Comparison of ENCODE assay signal across 14 cellular contexts in genomic region chrX:104318330-104319009, GRCh38.
DNase-seq lines count a peak whose midpoint lies in the region; ATAC-seq and TF ChIP-seq lines count a peak whose summit lies in the region.
"Had no signal": no experiment of that assay in that cellular context is flagged by ENCODE, and none has a peak within 500 bp of the region (broad histone marks: within the 10 kb centered on the region; RNA-seq: fewer than 3 reads in every experiment).

No MANE protein-coding gene starts in this region.

- peak; percentile 83 for DNase-seq in ELR (ENCODE audit: low read depth)
- peak; percentile 28 for DNase-seq in NT2/D1 (ENCODE audit: low read depth, low spot score)
- DNase-seq in CD14-positive monocyte (ENCODE audit: low spot score), result no peak
- DNase-seq in DMS 273 treated with DMSO at 0.1 percent for 48 hours (lab: John Stamatoyannopoulos, UW), result no peak
- no peak for DNase-seq in A673 (ENCODE audit: low spot score)
- DNase-seq: activated CD4-positive, alpha-beta T cell treated with anti-CD3 and anti-CD28 coated beads, Interleukin-2, amount 10 ng/mL, durations not matched to agents 7 days and 5 days; activated naive CD4-positive, alpha-beta T cell treated with anti-CD3 and anti-CD28 coated beads, Interleukin-2, amount 50 U/mL, for 16 hours; CD8-positive, alpha-beta T cell; uterus had no signal

- H3K9ac ChIP-seq in NT2/D1 (ENCODE audit: insufficient read length, low read depth) (no peak overlapping the region), neural cell (ENCODE audit: low read length) (no peak overlapping the region)

- H3K9me2 ChIP-seq in neural cell (ENCODE audit: insufficient read depth, low read length), result no peaks in the 10 kb centered on the region

- intact Hi-C loops in CD14-positive monocyte (cut with micrococcal nuclease), result no loop called here
- intact Hi-C loops in A673 (cut with micrococcal nuclease; ENCODE audit: unreplicated experiment), result no loop called here

- H3K27ac Mint-ChIP-seq in CD14-positive monocyte, result no peak overlapping the region
- H3K27ac Mint-ChIP-seq: activated CD4-positive, alpha-beta T cell treated with anti-CD3 and anti-CD28 coated beads, Interleukin-2, amount 10 ng/mL, durations not matched to agents 7 days and 5 days; CD8-positive, alpha-beta T cell had no signal

- H3K27me3 ChIP-seq in NT2/D1 (ENCODE audit: insufficient read depth, insufficient read length) (no peaks in the 10 kb centered on the region), neural cell (ENCODE audit: insufficient read depth, low read depth, low read length) (no peaks in the 10 kb centered on the region), A673 (replicated peaks; ENCODE audit: insufficient read depth, low read depth, low read length, poor library complexity) (no peaks in the 10 kb centered on the region)
- H3K27me3 ChIP-seq: uterus had no signal

- H4K20me1 ChIP-seq in neural cell (ENCODE audit: insufficient read depth), result no peaks in the 10 kb centered on the region

- H3K4me1 ChIP-seq in NT2/D1 (ENCODE audit: insufficient read depth, insufficient read length) (no peaks in the 10 kb centered on the region), A673 (ENCODE audit: insufficient read depth, low read length, poor library complexity, severe bottlenecking) (no peaks in the 10 kb centered on the region)
- H3K4me1 ChIP-seq: uterus had no signal

- no peaks in the 10 kb centered on the region for H3K36me3 ChIP-seq in NT2/D1 (ENCODE audit: insufficient read depth, insufficient read length, low read length)
- no peaks in the 10 kb centered on the region for H3K36me3 ChIP-seq in neural cell (ENCODE audit: insufficient read depth, low read length)
- H3K36me3 ChIP-seq in A673 (ENCODE audit: insufficient read depth, low read length, poor library complexity, severe bottlenecking), result no peaks in the 10 kb centered on the region
- H3K36me3 ChIP-seq: uterus had no signal

- H3K27me3 Mint-ChIP-seq in CD14-positive monocyte (ENCODE audit: low read depth in 3 of 3), result peaks cover 0 to 5% (median 2%) of the 10 kb centered on the region in 3 donors
- H3K27me3 Mint-ChIP-seq: activated CD4-positive, alpha-beta T cell treated with anti-CD3 and anti-CD28 coated beads, Interleukin-2, amount 10 ng/mL, durations not matched to agents 7 days and 5 days had no signal

- H3K9me3 ChIP-seq in NT2/D1 (ENCODE audit: insufficient read depth, low read length) (no peaks in the 10 kb centered on the region), neural cell (ENCODE audit: low read length) (no peaks in the 10 kb centered on the region), A673 (ENCODE audit: low read depth, low read length, poor library complexity, severe bottlenecking) (no peaks in the 10 kb centered on the region)
- H3K9me3 ChIP-seq: uterus had no signal

- H3K36me3 Mint-ChIP-seq in CD14-positive monocyte, result no peaks in the 10 kb centered on the region
- H3K36me3 Mint-ChIP-seq: CD8-positive, alpha-beta T cell had no signal

- H3K79me2 ChIP-seq in neural cell (replicated peaks; ENCODE audit: insufficient read depth, low read length), result no peaks in the 10 kb centered on the region

- BruUV-seq in A673 (replicated peaks; lab: Mats Ljungman, UMichigan), result no TSS peak

- TF ChIP-seq EP300 in neural cell (conservative IDR thresholded peaks at IDR 0.05; ENCODE audit: poor library complexity, severe bottlenecking), result no peak

- CTCF ChIA-PET in A673 (lab: Charles Lee), result no interaction called here

- H2AFZ ChIP-seq in neural cell (ENCODE audit: low read depth, low read length), result peak overlapping the region; percentile 33

- H3K4me3 Mint-ChIP-seq in CD14-positive monocyte, result no peak overlapping the region
- H3K4me3 Mint-ChIP-seq: activated CD4-positive, alpha-beta T cell treated with anti-CD3 and anti-CD28 coated beads, Interleukin-2, amount 10 ng/mL, durations not matched to agents 7 days and 5 days; CD8-positive, alpha-beta T cell had no signal

- no peaks in the 10 kb centered on the region for H3F3A ChIP-seq in neural cell (ENCODE audit: insufficient read depth, low read length, poor library complexity, severe bottlenecking)

- H3K9me3 Mint-ChIP-seq in CD14-positive monocyte, result no peaks in the 10 kb centered on the region
- H3K9me3 Mint-ChIP-seq: activated CD4-positive, alpha-beta T cell treated with anti-CD3 and anti-CD28 coated beads, Interleukin-2, amount 10 ng/mL, durations not matched to agents 7 days and 5 days; CD8-positive, alpha-beta T cell had no signal

- no peak overlapping the region for H3K4me2 ChIP-seq in neural cell (ENCODE audit: low read length)

- TF ChIP-seq RAD21 in neural cell (conservative IDR thresholded peaks at IDR 0.05), result no peak

- peak overlapping the region; percentile 53 for H3K27ac ChIP-seq in neural cell (ENCODE audit: low read length)
- H3K27ac ChIP-seq in A673 (ENCODE audit: low read depth, low read length, poor library complexity, severe bottlenecking), result no peak overlapping the region
- H3K27ac ChIP-seq: SK-N-MC, uterus had no signal

- peak; percentile 99 for ATAC-seq in esophagus mucosa
- ATAC-seq in HG02970 (IDR thresholded peaks at IDR 0.05; ENCODE audit: low FRiP score, unreplicated experiment), result no peak
- ATAC-seq: CD8-positive, alpha-beta T cell; GM12878 had no signal

- H3K4me3 ChIP-seq in NT2/D1 (ENCODE audit: insufficient read length, low read depth), result no peak overlapping the region
- no peak overlapping the region for H3K4me3 ChIP-seq in neural cell (ENCODE audit: low read length)
- no peak overlapping the region for H3K4me3 ChIP-seq in A673 (ENCODE audit: low read depth, low read length, poor library complexity, severe bottlenecking)
- H3K4me3 ChIP-seq: GM12878, SK-N-MC, uterus had no signal

- POLR2A ChIA-PET in A673 (lab: Charles Lee; ENCODE audit: low non-redundant PET), result no interaction called here

- no peaks in the 10 kb centered on the region for H3K4me1 Mint-ChIP-seq in CD14-positive monocyte
- H3K4me1 Mint-ChIP-seq: activated CD4-positive, alpha-beta T cell treated with anti-CD3 and anti-CD28 coated beads, Interleukin-2, amount 10 ng/mL, durations not matched to agents 7 days and 5 days had no signal

- no peak for TF ChIP-seq CTCF in neural cell (IDR thresholded peaks at IDR 0.05; ENCODE audit: poor library complexity, severe bottlenecking)
- no peak for TF ChIP-seq CTCF in CD14-positive monocyte (IDR thresholded peaks at IDR 0.05)
- TF ChIP-seq CTCF in A673 (conservative IDR thresholded peaks at IDR 0.05; ENCODE audit: low read depth, low read length), result no peak

TF ChIP-seq in neural cell, 6 proteins besides CTCF, POLR2A, EP300 and RAD21:
- no peak for TF ChIP-seq REST (IDR thresholded peaks at IDR 0.05; ENCODE audit: borderline replicate concordance)

Comparison
In these comparisons a context has a peak if more than half of its experiments do, and no peak if none do; other contexts are left out.
1. DNase-seq: peak in ELR (single experiment) and NT2/D1 (single experiment); none in CD14-positive monocyte (single experiment), DMS 273 treated with DMSO at 0.1 percent for 48 hours (single experiment) and A673 (single experiment).